ENCODE assay signal across 22 cellular contexts in the genomic region with DNA sequence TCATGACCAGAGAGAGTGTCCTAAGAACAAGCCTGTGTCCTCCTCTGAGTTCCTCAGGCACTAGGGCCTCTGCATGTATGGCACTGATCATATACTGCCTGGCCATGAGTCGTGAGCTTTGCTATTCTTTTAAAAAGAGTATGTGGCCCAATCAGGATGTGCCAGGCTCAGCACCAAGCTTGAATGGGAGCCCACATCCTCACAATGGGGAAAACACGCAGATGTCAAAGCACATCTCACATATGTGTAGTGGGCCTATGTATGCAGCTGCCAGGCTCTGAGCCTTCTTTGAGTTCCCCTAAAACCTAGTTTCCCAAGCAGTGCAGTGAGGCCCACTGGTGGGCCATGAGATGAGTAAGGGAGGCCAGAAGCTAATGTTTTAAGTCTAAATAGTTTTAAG.
A peak's percentile ranks its signal among the peaks of the same experiment; 100 is the strongest.
DNase-seq lines count a peak whose midpoint lies in the region; ATAC-seq, FAIRE-seq and TF ChIP-seq lines count a peak whose summit lies in the region.
"Had no signal": no experiment of that assay in that cellular context is flagged by ENCODE, and none has a peak within 500 bp of the region (broad histone marks: within the 10 kb centered on the region; RNA-seq: fewer than 3 reads in every experiment).

No MANE protein-coding gene starts in this region.

- H2AFZ ChIP-seq in OCI-LY3 (ENCODE audit: low read depth, low read length) (no peak overlapping the region), GM12878 (ENCODE audit: control insufficient read depth, low read depth, low read length) (no peak overlapping the region)

- intact Hi-C loops in activated naive CD4-positive, alpha-beta T cell treated with anti-CD3 and anti-CD28 coated beads for 36 hours (cut with micrococcal nuclease), result loop anchor here (2.0 kb wide), 1 partner anchor 28 kb away; no protein-coding TSS in a partner anchor
- intact Hi-C loops in GM12878 (cut with micrococcal nuclease; ENCODE audit: unreplicated experiment), result loop anchor here (5.0 to 10.0 kb wide), 2 partner anchors 267 to 306 kb away; partner anchors contain the start of genes ACTR2 and SERTAD2

- H3K9ac ChIP-seq in OCI-LY3 (ENCODE audit: low read length), result no peak overlapping the region
- H3K9ac ChIP-seq in GM12878 (ENCODE audit: control insufficient read depth, insufficient read depth, low read length), result no peak overlapping the region

- H3K36me3 ChIP-seq in OCI-LY3 (replicated peaks; ENCODE audit: low read depth, low read length) (peaks cover 5% of the 10 kb centered on the region), GM12878 (ENCODE audit: control insufficient read depth in 2 of 2, insufficient read depth in 2 of 2, low read length in 1 of 2) (peaks cover 16 to 17% of the 10 kb centered on the region in 2 experiments; a peak in 3 of 4 replicates)
- H3K36me3 ChIP-seq: adrenal gland, right atrium auricular region, transverse colon had no signal

- no peaks in the 10 kb centered on the region for H3K36me3 Mint-ChIP-seq in activated naive CD4-positive, alpha-beta T cell treated with anti-CD3 and anti-CD28 coated beads for 36 hours (ENCODE audit: low read depth)
- peaks cover 42 to 54% of the 10 kb centered on the region in 2 donors for H3K36me3 Mint-ChIP-seq in stimulated activated naive B cell treated with anti-CD40 and anti-IgM and Interleukin-4, amounts not matched to agents 10 μg/mL and 1 μg/mL and 100 μg/mL, for 72 hours
- H3K36me3 Mint-ChIP-seq: WTC11 had no signal

- TF ChIP-seq POLR2A in GM12878 (IDR thresholded peaks at IDR 0.05; ENCODE audit: low read depth, low read length), result no peak; the same call in none of the 2 replicates

- TF ChIP-seq CTCF in OCI-LY3 (IDR thresholded peaks at IDR 0.05; ENCODE audit: low read depth, low read length), result no peak
- TF ChIP-seq CTCF in GM12878 (IDR thresholded peaks at IDR 0.05 in 2 of 3, conservative IDR thresholded peaks at IDR 0.05 in 1 of 3; ENCODE audit: control insufficient read depth in 2 of 3, extremely low read depth in 1 of 3, insufficient read depth in 1 of 3, low read depth in 3 of 3, low read length in 3 of 3), result no peak

- H3K4me2 ChIP-seq in OCI-LY3 (ENCODE audit: low read length) (peak overlapping the region; percentile 71; the same call in 1 of the 2 replicates), GM12878 (ENCODE audit: control insufficient read depth, insufficient read depth) (peak overlapping the region; percentile 78)

- no peak overlapping the region for H3K4me3 Mint-ChIP-seq in activated naive CD4-positive, alpha-beta T cell treated with anti-CD3 and anti-CD28 coated beads for 36 hours
- H3K4me3 Mint-ChIP-seq in stimulated activated naive B cell treated with anti-CD40 and anti-IgM and Interleukin-4, amounts not matched to agents 10 μg/mL and 1 μg/mL and 100 μg/mL, for 72 hours, result peak overlapping the region; percentile 39 to 47
- H3K4me3 Mint-ChIP-seq: WTC11 had no signal

- ATAC-seq in GM12878, result no peak
- no peak for ATAC-seq in stimulated activated naive B cell treated with anti-CD40 and anti-IgM and Interleukin-4, amounts not matched to agents 10 μg/mL and 1 μg/mL and 100 μg/mL, for 72 hours (replicated peaks)
- ATAC-seq: HCT116, left cardiac atrium, Right ventricle myocardium inferior had no signal

- RAD21 ChIA-PET in GM12878 (lab: Charles Lee; ENCODE audit: unreplicated experiment), result interaction anchor here (0.8 to 13.2 kb wide), 11 partner anchors 18 to 274 kb away, joined by 3 to 389 read pairs (median 14); partner anchors contain the start of gene SLC1A4

- no peaks in the 10 kb centered on the region for H3K9me3 Mint-ChIP-seq in activated naive CD4-positive, alpha-beta T cell treated with anti-CD3 and anti-CD28 coated beads for 36 hours
- peaks cover 4 to 5% of the 10 kb centered on the region in 2 donors for H3K9me3 Mint-ChIP-seq in stimulated activated naive B cell treated with anti-CD40 and anti-IgM and Interleukin-4, amounts not matched to agents 10 μg/mL and 1 μg/mL and 100 μg/mL, for 72 hours
- H3K9me3 Mint-ChIP-seq: WTC11 had no signal

- H3K4me1 Mint-ChIP-seq in activated naive CD4-positive, alpha-beta T cell treated with anti-CD3 and anti-CD28 coated beads for 36 hours (ENCODE audit: low read depth), result peaks cover 5% of the 10 kb centered on the region
- H3K4me1 Mint-ChIP-seq in stimulated activated naive B cell treated with anti-CD40 and anti-IgM and Interleukin-4, amounts not matched to agents 10 μg/mL and 1 μg/mL and 100 μg/mL, for 72 hours, result peaks cover 56 to 81% of the 10 kb centered on the region in 2 donors

- POLR2A ChIA-PET in GM12878 (lab: Charles Lee), result interaction anchor here (0.9 to 16.6 kb wide), 6 partner anchors 9 to 112 kb away, joined by 3 to 377 read pairs (median 12); no protein-coding TSS in a partner anchor

- H3K79me2 ChIP-seq in OCI-LY3 (ENCODE audit: low read length) (0 out of 2 replicates have a peak, but pooled peaks cover 4% of the 10 kb centered on the region), GM12878 (ENCODE audit: control insufficient read depth, insufficient read depth, low read length) (peaks cover 67% of the 10 kb centered on the region)

- no peak for FAIRE-seq in GM12878 (lab: Jason Lieb, UNC)

- DNase-seq in activated naive CD4-positive, alpha-beta T cell treated with anti-CD3 and anti-CD28 coated beads for 36 hours, result peak; percentile 19
- no peak for DNase-seq in activated naive CD4-positive, alpha-beta T cell (lab: John Stamatoyannopoulos, UW)
- DNase-seq in GM12878 (ENCODE audit: low read depth, low spot score) (no peak), C1 segment of cervical spinal cord (lab: John Stamatoyannopoulos, UW) (no peak), NCI-H1417 treated with DMSO at 0.1 percent for 48 hours (lab: John Stamatoyannopoulos, UW) (no peak), NCI-H524 (lab: John Stamatoyannopoulos, UW) (no peak)
- DNase-seq in stimulated activated naive B cell treated with anti-CD40 and anti-IgM and Interleukin-4, amounts not matched to agents 10 μg/mL and 1 μg/mL and 100 μg/mL, for 72 hours, result no peak
- DNase-seq: adrenal gland; dermis blood vessel endothelial cell; left cardiac atrium; midbrain; NCI-H2029 treated with DMSO at 0.1 percent for 48 hours; NCI-H446 treated with DMSO at 0.1 percent for 48 hours; nucleus accumbens; stimulated activated CD4-positive, alpha-beta T cell treated with anti-CD3 and anti-CD28 coated beads, Interleukin-15, amount 100 ng/mL, for 24 hours; stimulated activated naive CD4-positive, alpha-beta T cell; transverse colon had no signal

- H4K20me1 ChIP-seq in OCI-LY3 (ENCODE audit: insufficient read depth, low read length) (no peaks in the 10 kb centered on the region), GM12878 (ENCODE audit: control insufficient read depth, insufficient read depth) (no peaks in the 10 kb centered on the region)

- TF ChIP-seq EP300 in GM12878 (IDR thresholded peaks at IDR 0.05; ENCODE audit: borderline replicate concordance in 1 of 2, control insufficient read depth in 1 of 2, low read depth in 2 of 2, low read length in 2 of 2), result no peak

- no TSS peak for BruUV-seq in GM12878 (replicated peaks; lab: Mats Ljungman, UMichigan)

- no peaks in the 10 kb centered on the region for H3K27me3 Mint-ChIP-seq in activated naive CD4-positive, alpha-beta T cell treated with anti-CD3 and anti-CD28 coated beads for 36 hours (ENCODE audit: low read depth)
- H3K27me3 Mint-ChIP-seq in stimulated activated naive B cell treated with anti-CD40 and anti-IgM and Interleukin-4, amounts not matched to agents 10 μg/mL and 1 μg/mL and 100 μg/mL, for 72 hours, result no peaks in the 10 kb centered on the region

- CTCF ChIA-PET in activated naive CD4-positive, alpha-beta T cell treated with anti-CD3 and anti-CD28 coated beads for 36 hours (lab: Charles Lee), result interaction anchor here (0.8 to 5.4 kb wide), 7 partner anchors 28 to 268 kb away, joined by 3 to 77 read pairs (median 4); no protein-coding TSS in a partner anchor
- CTCF ChIA-PET in GM12878 (lab: Yijun Ruan, JAX), result interaction anchor here (0.6 to 13.8 kb wide), 12 partner anchors 9 to 269 kb away, joined by 3 to 413 read pairs (median 16); partner anchors contain the start of gene CEP68

- H3K4me1 ChIP-seq in OCI-LY3 (ENCODE audit: low read length) (peaks cover 58% of the 10 kb centered on the region), GM12878 (ENCODE audit: control insufficient read depth, insufficient read depth, low read length) (peaks cover 56% of the 10 kb centered on the region)

- H3K4me3 ChIP-seq in OCI-LY3 (ENCODE audit: low read length) (no peak overlapping the region), GM12878 (peak overlapping the region; percentile 62; the same call in 1 of the 2 replicates)
- H3K4me3 ChIP-seq: adrenal gland, right atrium auricular region, transverse colon had no signal

- no peak overlapping the region for H3K27ac ChIP-seq in OCI-LY3 (ENCODE audit: low read length)
- H3K27ac ChIP-seq in GM12878 (ENCODE audit: control insufficient read depth, insufficient read depth), result peak overlapping the region; percentile 81
- H3K27ac ChIP-seq: adrenal gland, right atrium auricular region had no signal

- in situ Hi-C loops in GM12878 (cut with MboI), result loop anchor here (5.0 to 25.0 kb wide), 2 partner anchors 118 to 643 kb away; no protein-coding TSS in a partner anchor

- H3K9me3 ChIP-seq in OCI-LY3 (ENCODE audit: insufficient read depth, low read length), result no peaks in the 10 kb centered on the region
- peaks cover 7% of the 10 kb centered on the region; the same call in 2 of the 3 replicates for H3K9me3 ChIP-seq in GM12878 (replicated peaks; ENCODE audit: control insufficient read depth, insufficient read depth, low read length)
- H3K9me3 ChIP-seq: adrenal gland, right atrium auricular region, transverse colon had no signal

- WGBS in GM12878 (ENCODE audit: insufficient coverage, insufficient replicate concordance, low lambda C conversion rate, missing lambda C conversion rate), result 88% methylated on average over 2 of the region's 2 CpGs

- TF ChIP-seq RAD21 in GM12878 (IDR thresholded peaks at IDR 0.05; ENCODE audit: insufficient read depth, low read depth, low read length), result no peak

- H3K27me3 ChIP-seq in OCI-LY3 (ENCODE audit: low read depth, low read length) (no peaks in the 10 kb centered on the region), GM12878 (replicated peaks in 1 of 2; ENCODE audit: control insufficient read depth in 2 of 2, insufficient read depth in 2 of 2, low read length in 1 of 2) (no peaks in the 10 kb centered on the region)
- H3K27me3 ChIP-seq: adrenal gland, right atrium auricular region, transverse colon had no signal

- H3K27ac Mint-ChIP-seq in activated naive CD4-positive, alpha-beta T cell treated with anti-CD3 and anti-CD28 coated beads for 36 hours, result no peak overlapping the region
- no peak overlapping the region for H3K27ac Mint-ChIP-seq in stimulated activated naive B cell treated with anti-CD40 and anti-IgM and Interleukin-4, amounts not matched to agents 10 μg/mL and 1 μg/mL and 100 μg/mL, for 72 hours
- H3K27ac Mint-ChIP-seq: WTC11 had no signal

- SMC1A ChIA-PET in GM12878 (lab: Charles Lee; ENCODE audit: uncharacterized antibody, unreplicated experiment), result interaction anchor here (0.7 to 14.1 kb wide), 13 partner anchors 9 to 335 kb away, joined by 3 to 395 read pairs (median 7); no protein-coding TSS in a partner anchor
